ENCODE assay signal across 23 cellular contexts in the genomic region with DNA sequence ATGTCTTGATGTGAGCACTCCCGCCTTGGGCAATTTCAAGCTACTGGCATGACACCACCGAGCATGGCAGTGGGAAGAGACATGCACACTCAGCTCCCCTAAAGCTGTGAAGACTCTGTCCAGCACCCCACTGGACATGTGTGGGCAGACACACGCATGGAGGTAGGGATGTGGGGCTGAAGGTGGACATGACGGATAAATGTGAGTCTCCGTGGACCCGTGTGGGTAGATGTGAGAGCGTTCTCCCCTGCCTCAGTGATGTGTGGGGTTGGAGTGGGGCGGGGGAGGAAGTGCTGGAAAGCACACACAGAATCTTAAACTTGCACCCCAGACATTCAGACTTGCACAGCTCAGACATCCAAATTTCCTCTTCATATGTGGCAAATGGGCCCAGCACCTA. TPM values are rescaled to one million over a fixed set of nuclear protein-coding genes. Genes with fewer than 3 reads are reported as not detected.
"Had no signal": no experiment of that assay in that cellular context is flagged by ENCODE, and none has a peak within 500 bp of the region (broad histone marks: within the 10 kb centered on the region; RNA-seq: fewer than 3 reads in every experiment).

No MANE protein-coding gene starts in this region.

- H3K36me3 ChIP-seq: esophagus muscularis mucosa, tibial nerve, uterus had no signal

- ATAC-seq: activated CD8-positive, alpha-beta memory T cell treated with anti-CD3 and anti-CD28 coated beads, Interleukin-2, amount 10 ng/mL, durations not matched to agents 7 days and 5 days; activated CD8-positive, alpha-beta T cell treated with anti-CD3 and anti-CD28 coated beads for 36 hours; effector memory CD8-positive, alpha-beta T cell; left ventricle myocardium superior; stimulated activated naive CD8-positive, alpha-beta T cell treated with anti-CD3 and anti-CD28 coated beads, Interleukin-15, Interleukin-2, amounts not matched to agents 100 U/mL and 50 U/mL, for 24 hours had no signal

- H3K27ac ChIP-seq: esophagus muscularis mucosa, tibial nerve had no signal

- H3K36me3 Mint-ChIP-seq: activated CD8-positive, alpha-beta memory T cell treated with anti-CD3 and anti-CD28 coated beads, Interleukin-2, amount 10 ng/mL, durations not matched to agents 7 days and 5 days; brain had no signal

- H3K9me3 ChIP-seq: esophagus muscularis mucosa, tibial nerve, uterus had no signal

- H3K4me3 Mint-ChIP-seq: activated CD4-positive, alpha-beta T cell treated with anti-CD3 and anti-CD28 coated beads, Interleukin-2, amount 10 ng/mL, durations not matched to agents 24 days and 14 days; activated CD8-positive, alpha-beta memory T cell treated with anti-CD3 and anti-CD28 coated beads, Interleukin-2, amount 10 ng/mL, durations not matched to agents 7 days and 5 days; activated CD8-positive, alpha-beta T cell treated with anti-CD3 and anti-CD28 coated beads for 36 hours; effector memory CD8-positive, alpha-beta T cell; T-helper 1 cell treated with Interleukin-12 subunit alpha and Interleukin-12 subunit beta and Interleukin-4 antibody, amounts not matched to agents 30 μg/mL and 1 μg/mL, for 36 hours had no signal

- H3K27me3 ChIP-seq: uterus had no signal

- H3K4me3 ChIP-seq: esophagus muscularis mucosa, tibial nerve, uterus had no signal

- H3K27ac Mint-ChIP-seq: activated CD8-positive, alpha-beta memory T cell treated with anti-CD3 and anti-CD28 coated beads, Interleukin-2, amount 10 ng/mL, durations not matched to agents 7 days and 5 days; activated CD8-positive, alpha-beta T cell treated with anti-CD3 and anti-CD28 coated beads for 36 hours; effector memory CD8-positive, alpha-beta T cell; progenitor cell of endocrine pancreas; T-helper 1 cell treated with Interleukin-12 subunit alpha and Interleukin-12 subunit beta and Interleukin-4 antibody, amounts not matched to agents 30 μg/mL and 1 μg/mL, for 36 hours had no signal

- H3K9me3 Mint-ChIP-seq: activated CD4-positive, alpha-beta T cell treated with anti-CD3 and anti-CD28 coated beads, Interleukin-2, amount 10 ng/mL, durations not matched to agents 24 days and 14 days; activated CD8-positive, alpha-beta T cell treated with anti-CD3 and anti-CD28 coated beads for 36 hours; effector memory CD8-positive, alpha-beta T cell; neural crest cell; T-helper 1 cell treated with Interleukin-12 subunit alpha and Interleukin-12 subunit beta and Interleukin-4 antibody, amounts not matched to agents 30 μg/mL and 1 μg/mL, for 36 hours had no signal

- H3K4me1 Mint-ChIP-seq: activated CD4-positive, alpha-beta T cell treated with anti-CD3 and anti-CD28 coated beads, Interleukin-2, amount 10 ng/mL, durations not matched to agents 24 days and 14 days; activated CD8-positive, alpha-beta memory T cell treated with anti-CD3 and anti-CD28 coated beads, Interleukin-2, amount 10 ng/mL, durations not matched to agents 7 days and 5 days had no signal

- DNase-seq: activated CD4-positive, alpha-beta T cell treated with anti-CD3 and anti-CD28 coated beads, Interleukin-2, amount 10 ng/mL, durations not matched to agents 24 days and 14 days; activated CD8-positive, alpha-beta memory T cell treated with anti-CD3 and anti-CD28 coated beads, Interleukin-2, amount 10 ng/mL, durations not matched to agents 7 days and 5 days; activated CD8-positive, alpha-beta T cell treated with anti-CD3 and anti-CD28 coated beads for 36 hours; activated effector memory CD4-positive, alpha-beta T cell treated with anti-CD3 and anti-CD28 coated beads, Interleukin-2, amount 50 U/mL, for 16 hours; activated naive CD4-positive, alpha-beta T cell treated with anti-CD3 and anti-CD28 coated beads, Interleukin-2, amount 50 U/mL, for 16 hours; activated T-cell treated with anti-CD3 and anti-CD28 coated beads for 4 hours; central memory CD4-positive, alpha-beta T cell; effector memory CD8-positive, alpha-beta T cell; hippocampal formation; left ventricle myocardium superior; midbrain; stimulated activated CD4-positive, alpha-beta T cell treated with anti-CD3 and anti-CD28 coated beads, Interleukin-4, amount 100 ng/mL, for 24 hours; stimulated activated naive CD8-positive, alpha-beta T cell treated with anti-CD3 and anti-CD28 coated beads, Interleukin-15, Interleukin-2, amounts not matched to agents 100 U/mL and 50 U/mL, for 24 hours; T1000; uterus had no signal

RNA-seq across cellular contexts. Expression of a gene that starts 12.6 kb away (rescaled TPM):
- total RNA-seq: activated CD4-positive, alpha-beta T cell treated with anti-CD3 and anti-CD28 coated beads, Interleukin-2, amount 10 ng/mL, durations not matched to agents 24 days and 14 days; activated CD8-positive, alpha-beta T cell treated with anti-CD3 and anti-CD28 coated beads for 36 hours; endothelial cell of umbilical vein; osteocyte had no signal
- polyA plus RNA-seq: endothelial cell of umbilical vein had no signal
